ENCODE assay signal across 24 cellular contexts in genomic region chrX:24214568-24214967, GRCh38.
"Had no signal": no experiment of that assay in that cellular context is flagged by ENCODE, and none has a peak within 500 bp of the region (broad histone marks: within the 10 kb centered on the region; RNA-seq: fewer than 3 reads in every experiment).

No MANE protein-coding gene starts in this region.

- H3K4me3 ChIP-seq: esophagus squamous epithelium, gastroesophageal sphincter, pancreas, prostate gland, spleen, stomach, thoracic aorta, transverse colon had no signal

- H3K4me3 Mint-ChIP-seq: dendritic cell treated with granulocyte-macrophage colony-stimulating factor and Interleukin-4, amounts not matched to agents 40 ng/mL and 50 ng/mL, for 4 days; effector memory CD8-positive, alpha-beta T cell; natural killer cell treated with Interleukin-12 subunit alpha and Interleukin-12 subunit beta and Interleukin-15 and Interleukin-18, amount 100 ng/mL, for 72 hours; stimulated activated naive B cell treated with anti-CD40 and anti-IgM and Interleukin-4, amounts not matched to agents 10 μg/mL and 1 μg/mL and 100 μg/mL, for 72 hours had no signal

- H3K27me3 ChIP-seq: esophagus squamous epithelium, gastroesophageal sphincter, pancreas, spleen, stomach, transverse colon had no signal

- H3K4me1 ChIP-seq: gastroesophageal sphincter, pancreas, prostate gland, spleen, stomach, transverse colon had no signal

- ATAC-seq: effector memory CD8-positive, alpha-beta T cell; gastroesophageal sphincter; left lobe of liver; natural killer cell treated with Interleukin-12 subunit alpha and Interleukin-12 subunit beta and Interleukin-15 and Interleukin-18, amount 100 ng/mL, for 72 hours; pancreas; sciatic nerve; stimulated activated naive B cell treated with anti-CD40 and anti-IgM and Interleukin-4, amounts not matched to agents 10 μg/mL and 1 μg/mL and 100 μg/mL, for 72 hours had no signal

- DNase-seq: effector memory CD8-positive, alpha-beta T cell; esophagus squamous epithelium; foreskin fibroblast; glutamatergic neuron; islet precursor cell; occipital lobe; pancreas; retina; spleen; stimulated activated CD4-positive, alpha-beta T cell treated with anti-CD3 and anti-CD28 coated beads, Interleukin-15, amount 100 ng/mL, for 24 hours; stimulated activated CD4-positive, alpha-beta T cell treated with anti-CD3 and anti-CD28 coated beads, Interleukin-1b, Interleukin-23, amount 100 ng/mL, for 48 hours; stimulated activated CD4-positive, alpha-beta T cell treated with anti-CD3 and anti-CD28 coated beads, Interleukin-4, amount 100 ng/mL, for 4 hours; stimulated activated naive B cell treated with anti-CD40 and anti-IgM and Interleukin-4, amounts not matched to agents 10 μg/mL and 1 μg/mL and 100 μg/mL, for 72 hours; stomach; substantia nigra; transverse colon had no signal

- H3K27me3 Mint-ChIP-seq: dendritic cell treated with granulocyte-macrophage colony-stimulating factor and Interleukin-4, amounts not matched to agents 40 ng/mL and 50 ng/mL, for 4 days; effector memory CD8-positive, alpha-beta T cell; natural killer cell treated with Interleukin-12 subunit alpha and Interleukin-12 subunit beta and Interleukin-15 and Interleukin-18, amount 100 ng/mL, for 72 hours; stimulated activated naive B cell treated with anti-CD40 and anti-IgM and Interleukin-4, amounts not matched to agents 10 μg/mL and 1 μg/mL and 100 μg/mL, for 72 hours had no signal

- H3K9me3 Mint-ChIP-seq: dendritic cell treated with granulocyte-macrophage colony-stimulating factor and Interleukin-4, amounts not matched to agents 40 ng/mL and 50 ng/mL, for 4 days; effector memory CD8-positive, alpha-beta T cell; natural killer cell treated with Interleukin-12 subunit alpha and Interleukin-12 subunit beta and Interleukin-15 and Interleukin-18, amount 100 ng/mL, for 72 hours; stimulated activated naive B cell treated with anti-CD40 and anti-IgM and Interleukin-4, amounts not matched to agents 10 μg/mL and 1 μg/mL and 100 μg/mL, for 72 hours had no signal

- H3K27ac Mint-ChIP-seq: dendritic cell treated with granulocyte-macrophage colony-stimulating factor and Interleukin-4, amounts not matched to agents 40 ng/mL and 50 ng/mL, for 4 days; natural killer cell treated with Interleukin-12 subunit alpha and Interleukin-12 subunit beta and Interleukin-15 and Interleukin-18, amount 100 ng/mL, for 72 hours; stimulated activated naive B cell treated with anti-CD40 and anti-IgM and Interleukin-4, amounts not matched to agents 10 μg/mL and 1 μg/mL and 100 μg/mL, for 72 hours had no signal

- H3K27ac ChIP-seq: epithelial cell of prostate, gastroesophageal sphincter, pancreas, prostate gland, spleen, stomach, thoracic aorta, transverse colon had no signal

- H3K9me3 ChIP-seq: esophagus squamous epithelium, gastroesophageal sphincter, pancreas, prostate gland, spleen, stomach, thoracic aorta, transverse colon had no signal

- H3K36me3 ChIP-seq: prostate gland had no signal
